Comparison of ENCODE assay signal across 5 cellular contexts in the genomic region with DNA sequence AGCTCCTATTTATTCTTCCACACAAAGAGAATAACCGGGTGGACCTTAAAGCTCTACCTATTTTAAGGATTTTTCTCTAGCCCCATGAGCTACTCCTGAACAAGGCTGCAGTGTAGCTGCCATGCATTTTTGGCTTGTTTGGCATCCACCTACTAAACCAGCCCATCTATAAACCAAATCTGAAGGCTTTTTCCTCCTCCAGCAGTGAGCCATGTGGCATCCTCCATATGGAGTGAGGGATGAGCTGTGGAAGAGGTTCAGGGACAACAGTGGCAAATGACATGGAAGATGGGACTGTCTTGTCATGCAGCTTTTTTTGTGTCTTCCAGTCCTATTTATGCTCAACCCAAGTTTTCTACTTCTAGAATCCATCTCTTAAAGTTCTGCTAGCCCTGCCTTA.
"Had no signal": no experiment of that assay in that cellular context is flagged by ENCODE, and none has a peak within 500 bp of the region (broad histone marks: within the 10 kb centered on the region; RNA-seq: fewer than 3 reads in every experiment).

No MANE protein-coding gene starts in this region.

- ATAC-seq: GM23338, HepG2 had no signal

- DNase-seq: H9, HCEC 1CT, KBM-7 had no signal
